Comparison of ENCODE assay signal across 20 cellular contexts in genomic region chr9:18173923-18174322, GRCh38.
DNase-seq lines count a peak whose midpoint lies in the region; ATAC-seq and TF ChIP-seq lines count a peak whose summit lies in the region.
"Had no signal": no experiment of that assay in that cellular context is flagged by ENCODE, and none has a peak within 500 bp of the region (broad histone marks: within the 10 kb centered on the region; RNA-seq: fewer than 3 reads in every experiment).

No MANE protein-coding gene starts in this region.

- TF ChIP-seq CTCF in SK-N-SH (IDR thresholded peaks at IDR 0.05) (no peak), RWPE2 (IDR thresholded peaks at IDR 0.05; ENCODE audit: poor library complexity, severe bottlenecking) (peak; percentile 8), retinal pigment epithelial cell (conservative IDR thresholded peaks at IDR 0.05; ENCODE audit: low read depth, low read length) (peak; percentile 6), tibial nerve (IDR thresholded peaks at IDR 0.05) (no peak), spleen (IDR thresholded peaks at IDR 0.05 in 8 of 11, conservative IDR thresholded peaks at IDR 0.05 in 3 of 11) (no peak)

- TF ChIP-seq POLR2A in tibial nerve (IDR thresholded peaks at IDR 0.05) (no peak), spleen (IDR thresholded peaks at IDR 0.05) (no peak)

- ATAC-seq in SK-N-SH treated with all-trans-retinoic acid at 6 μM for 48 hours, result 0 out of 3 replicates have a peak, but pooled peaks have one; percentile 26
- no peak for ATAC-seq in RWPE2 (ENCODE audit: low read depth)
- no peak for ATAC-seq in GM18867 (IDR thresholded peaks at IDR 0.05; ENCODE audit: unreplicated experiment)
- ATAC-seq: HCT116 had no signal

- no peak for TF ChIP-seq EP300 in SK-N-SH (IDR thresholded peaks at IDR 0.05; ENCODE audit: borderline replicate concordance in 1 of 2, low read depth in 1 of 2, low read length in 1 of 2)
- TF ChIP-seq EP300 in tibial nerve (IDR thresholded peaks at IDR 0.05), result no peak

- no peak overlapping the region for H3K4me3 ChIP-seq in SK-N-SH (ENCODE audit: low read depth in 2 of 2, low read length in 1 of 2)
- H3K4me3 ChIP-seq in RWPE2 (ENCODE audit: severe bottlenecking), result no peak overlapping the region
- H3K4me3 ChIP-seq in retinal pigment epithelial cell (ENCODE audit: low read length), result no peak overlapping the region
- H3K4me3 ChIP-seq in tibial nerve, result no peak overlapping the region
- no peak overlapping the region for H3K4me3 ChIP-seq in spleen
- H3K4me3 ChIP-seq: BLaER1 had no signal

- CTCF ChIA-PET in SK-N-SH (lab: Yijun Ruan, JAX), result no interaction called here

- H3K4me2 ChIP-seq in SK-N-SH, result no peak overlapping the region
- H3K4me2 ChIP-seq: BLaER1 had no signal

- no peaks in the 10 kb centered on the region for H3K79me2 ChIP-seq in SK-N-SH (ENCODE audit: insufficient read depth)

- H4K20me1 ChIP-seq in SK-N-SH (ENCODE audit: insufficient read depth), result no peaks in the 10 kb centered on the region
- H4K20me1 ChIP-seq: BLaER1 had no signal

- no peak overlapping the region for H2AFZ ChIP-seq in SK-N-SH (ENCODE audit: low read depth)

- no peaks in the 10 kb centered on the region for H3K9me2 ChIP-seq in SK-N-SH

- intact Hi-C loops in spleen (cut with DNase I; ENCODE audit: low total_unique reads), result no loop called here

- no peak overlapping the region for H3K9ac ChIP-seq in SK-N-SH
- H3K9ac ChIP-seq: BLaER1 had no signal

- H3K27ac ChIP-seq in SK-N-SH (ENCODE audit: low read depth in 2 of 2, low read length in 1 of 2) (no peak overlapping the region), RWPE2 (ENCODE audit: poor library complexity, severe bottlenecking) (no peak overlapping the region), tibial nerve (no peak overlapping the region), spleen (no peak overlapping the region)
- H3K27ac ChIP-seq: BLaER1 had no signal

- no peaks in the 10 kb centered on the region for H3K9me3 ChIP-seq in SK-N-SH
- no peaks in the 10 kb centered on the region for H3K9me3 ChIP-seq in RWPE2 (ENCODE audit: severe bottlenecking)
- H3K9me3 ChIP-seq in tibial nerve, result peaks cover 0 to 6% (median 0%) of the 10 kb centered on the region in 4 donors
- H3K9me3 ChIP-seq in spleen, result no peaks in the 10 kb centered on the region
- H3K9me3 ChIP-seq: BLaER1 had no signal

- no peaks in the 10 kb centered on the region for H3K36me3 ChIP-seq in SK-N-SH (replicated peaks in 1 of 2; ENCODE audit: control insufficient read depth in 1 of 2, insufficient read depth in 2 of 2, low read length in 1 of 2)
- no peaks in the 10 kb centered on the region for H3K36me3 ChIP-seq in RWPE2 (ENCODE audit: low read depth)
- H3K36me3 ChIP-seq in tibial nerve, result no peaks in the 10 kb centered on the region
- no peaks in the 10 kb centered on the region for H3K36me3 ChIP-seq in spleen
- H3K36me3 ChIP-seq: BLaER1 had no signal

- H3K27me3 ChIP-seq in SK-N-SH (ENCODE audit: insufficient read depth), result peaks cover 4% of the 10 kb centered on the region; the same call in 1 of the 2 replicates
- no peaks in the 10 kb centered on the region for H3K27me3 ChIP-seq in RWPE2 (ENCODE audit: insufficient read depth, poor library complexity, severe bottlenecking)
- no peaks in the 10 kb centered on the region for H3K27me3 ChIP-seq in tibial nerve
- H3K27me3 ChIP-seq in spleen (replicated peaks in 1 of 7), result no peaks in the 10 kb centered on the region
- H3K27me3 ChIP-seq: BLaER1 had no signal

- WGBS in SK-N-SH (ENCODE audit: low lambda C conversion rate), result 12% methylated on average over 4 of the region's 4 CpGs
- WGBS in tibial nerve, 2 donors, result 77 to 80% methylated on average over 4 of the region's 4 CpGs
- 69 to 75% (median 75%) methylated on average over 4 of the region's 4 CpGs for WGBS in spleen, 5 donors

- H3K4me1 ChIP-seq in SK-N-SH (ENCODE audit: control insufficient read depth in 1 of 2, insufficient read depth in 2 of 2, low read depth in 1 of 2, low read length in 1 of 2), result no peaks in the 10 kb centered on the region
- H3K4me1 ChIP-seq in RWPE2 (ENCODE audit: insufficient read depth, poor library complexity, severe bottlenecking), result no peaks in the 10 kb centered on the region
- H3K4me1 ChIP-seq in tibial nerve, result no peaks in the 10 kb centered on the region
- H3K4me1 ChIP-seq in spleen, result no peaks in the 10 kb centered on the region
- H3K4me1 ChIP-seq: BLaER1 had no signal

- TF ChIP-seq RAD21 in SK-N-SH (IDR thresholded peaks at IDR 0.05; ENCODE audit: low read length), result no peak

- H3F3A ChIP-seq in SK-N-SH (replicated peaks; ENCODE audit: insufficient read depth), result no peaks in the 10 kb centered on the region

- POLR2A ChIA-PET in SK-N-SH (lab: Yijun Ruan, JAX), result no interaction called here

- DNase-seq in SK-N-SH, result no peak
- no peak for DNase-seq in RWPE2 (ENCODE audit: low spot score)
- DNase-seq in kidney tubule cell (ENCODE audit: low spot score), result peak; percentile 6
- DNase-seq in retinal pigment epithelial cell (ENCODE audit: low read depth), result no peak
- DNase-seq in tibial nerve (ENCODE audit: low spot score in 2 of 2), result no peak
- no peak for DNase-seq in spleen
- DNase-seq: 8988T; CD4-positive, alpha-beta T cell; GOT3; NCI-H1092 treated with DMSO at 0.1 percent for 48 hours; NCI-H1436; NCI-H187; NCI-H2081 treated with DMSO at 0.1 percent for 48 hours; NCI-H524; NCI-H748 treated with DMSO at 0.1 percent for 48 hours; Right ventricle myocardium superior had no signal

TF ChIP-seq in SK-N-SH treated with all-trans-retinoic acid at 6 μM for 48 hours, 23 proteins besides CTCF, POLR2A, EP300 and RAD21 (continues in another document):
- no peak for TF ChIP-seq ISL1 (CRISPR knock-in tag; IDR thresholded peaks at IDR 0.05)
- no peak for TF ChIP-seq ZNF565 (CRISPR knock-in tag; conservative IDR thresholded peaks at IDR 0.05; ENCODE audit: low read depth)
- TF ChIP-seq POU6F1 (CRISPR knock-in tag; IDR thresholded peaks at IDR 0.05; ENCODE audit: borderline replicate concordance, low read depth), result no peak
- TF ChIP-seq CSDC2 (CRISPR knock-in tag; IDR thresholded peaks at IDR 0.05), result no peak
- no peak for TF ChIP-seq ESRRG (CRISPR knock-in tag; IDR thresholded peaks at IDR 0.05)
- TF ChIP-seq BACH2 (CRISPR knock-in tag; IDR thresholded peaks at IDR 0.05; ENCODE audit: borderline replicate concordance), result no peak
- no peak for TF ChIP-seq ZFP3 (CRISPR knock-in tag; IDR thresholded peaks at IDR 0.05)
- TF ChIP-seq ZFP30 (CRISPR knock-in tag; IDR thresholded peaks at IDR 0.05), result no peak
- no peak for TF ChIP-seq SNAI2 (CRISPR knock-in tag; IDR thresholded peaks at IDR 0.05)

TF ChIP-seq in SK-N-SH, 30 proteins besides CTCF, POLR2A, EP300 and RAD21:
- TF ChIP-seq CHD2 (IDR thresholded peaks at IDR 0.05; ENCODE audit: low read length, partially characterized antibody) (no peak), SMC3 (IDR thresholded peaks at IDR 0.05; ENCODE audit: low read depth, low read length) (no peak), ZBTB33 (IDR thresholded peaks at IDR 0.05; ENCODE audit: borderline replicate concordance, low read depth) (no peak), GATA2 (CRISPR knock-in tag; IDR thresholded peaks at IDR 0.05) (no peak), ELF1 (IDR thresholded peaks at IDR 0.05) (no peak), SIN3A (IDR thresholded peaks at IDR 0.05; ENCODE audit: borderline replicate concordance, low read depth, low read length) (no peak), TCF12 (IDR thresholded peaks at IDR 0.05) (no peak), MAX (IDR thresholded peaks at IDR 0.05; ENCODE audit: low read depth) (no peak), MEF2A (IDR thresholded peaks at IDR 0.05; ENCODE audit: borderline replicate concordance, low read depth) (no peak), EZH2phosphoT487 (IDR thresholded peaks at IDR 0.05; ENCODE audit: borderline replicate concordance, low read depth) (no peak), USF1 (IDR thresholded peaks at IDR 0.05; ENCODE audit: borderline replicate concordance, low read depth) (no peak), MXI1 (IDR thresholded peaks at IDR 0.05; ENCODE audit: low read depth, low read length) (no peak), NRF1 (IDR thresholded peaks at IDR 0.05; ENCODE audit: low read depth, low read length) (no peak), TEAD4 (IDR thresholded peaks at IDR 0.05; ENCODE audit: borderline replicate concordance, insufficient read depth) (no peak)

Comparison
In these comparisons a context has a peak if more than half of its experiments do, and no peak if none do; other contexts are left out.
1. CTCF ChIP-seq: peak in RWPE2 (single experiment) and retinal pigment epithelial cell (single experiment); none in SK-N-SH (single experiment), tibial nerve (0 of 5) and spleen (0 of 11).